Comparison of ENCODE assay signal across 8 cellular contexts in the genomic region with DNA sequence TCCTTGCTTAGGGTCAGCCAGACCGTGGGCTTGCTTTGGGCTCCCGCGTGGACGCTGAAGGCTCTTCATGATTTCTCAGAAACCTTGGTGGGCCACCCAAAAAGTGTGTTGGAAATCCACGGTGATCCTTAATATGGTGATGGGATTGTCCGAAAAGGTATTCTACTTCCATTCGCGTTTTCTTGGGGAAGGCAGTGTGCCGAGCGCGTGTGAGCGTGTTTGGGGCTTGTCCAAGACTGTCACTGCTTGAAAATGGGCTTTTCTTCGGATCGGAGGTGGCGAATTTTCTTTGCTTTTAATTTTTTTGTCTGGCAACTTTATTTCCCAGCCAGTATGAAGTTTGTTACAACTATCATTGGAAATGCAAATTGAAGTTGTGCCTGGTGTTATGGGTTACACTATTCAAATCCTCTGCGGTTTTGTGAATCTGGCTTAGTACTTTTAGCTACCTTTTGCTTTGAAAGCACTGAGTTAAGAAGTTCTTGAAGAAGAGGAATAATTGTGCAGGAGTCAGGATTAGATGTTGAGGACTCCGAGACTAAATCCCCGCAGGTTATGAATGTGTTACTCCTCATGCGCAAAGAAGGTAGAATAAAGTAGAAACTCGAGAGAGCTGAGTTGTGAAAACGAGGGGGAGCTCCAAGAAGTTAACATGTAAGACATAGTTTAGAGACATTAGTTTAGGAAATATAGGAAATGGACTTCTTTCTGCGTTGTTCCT. TPM values are rescaled to one million over a fixed set of nuclear protein-coding genes. Genes with fewer than 3 reads are reported as not detected.
DNase-seq lines count a peak whose midpoint lies in the region; ATAC-seq and TF ChIP-seq lines count a peak whose summit lies in the region.

No MANE protein-coding gene starts in this region.

- H4K5ac ChIP-seq in mesendoderm (ENCODE audit: low read length): no peak overlapping the region

- no peak overlapping the region for H4K8ac ChIP-seq in mesendoderm (ENCODE audit: low read depth, low read length)

- H3K9ac ChIP-seq in HUES64 (ENCODE audit: low read depth, low read length) (peak overlapping the region; percentile 86), mesendoderm (ENCODE audit: low read length) (peak overlapping the region; percentile 76)

- peak overlapping the region; percentile 91 for H3K18ac ChIP-seq in mesendoderm (ENCODE audit: low read length)

- no peak overlapping the region for H2BK15ac ChIP-seq in mesendoderm (replicated peaks; ENCODE audit: low read depth)

- H2BK120ac ChIP-seq in mesendoderm (ENCODE audit: low read depth, low read length): peak overlapping the region; percentile 69

- H3K4me1 ChIP-seq in ACC112 (ENCODE audit: control insufficient read depth, insufficient read depth, low read length, unreplicated experiment) (peaks cover 7% of the 10 kb centered on the region), HUES64 (ENCODE audit: insufficient read depth, low read length) (peaks cover 49% of the 10 kb centered on the region), breast epithelium (peaks cover 0 to 3% of the 10 kb centered on the region in 2 donors), mesendoderm (ENCODE audit: control insufficient read depth, low read depth, low read length) (no peaks in the 10 kb centered on the region), uterus (no peaks in the 10 kb centered on the region)

- no peaks in the 10 kb centered on the region for H3K9me3 ChIP-seq in HUES64 (ENCODE audit: insufficient read depth, low read depth, low read length)
- no peaks in the 10 kb centered on the region for H3K9me3 ChIP-seq in breast epithelium
- no peaks in the 10 kb centered on the region for H3K9me3 ChIP-seq in uterus

- peaks cover 12% of the 10 kb centered on the region for H3K79me1 ChIP-seq in mesendoderm (ENCODE audit: low read length)

- peak overlapping the region; percentile 55 for H2AFZ ChIP-seq in ACC112 (ENCODE audit: low read length, unreplicated experiment)

- DNase-seq in breast epithelium (ENCODE audit: low spot score in 2 of 2) (no peak), mesendoderm (peak; percentile 18), uterus (no peak), MV-4-11 (lab: John Stamatoyannopoulos, UW) (no peak)

- H2AK5ac ChIP-seq in mesendoderm (ENCODE audit: low read length): no peak overlapping the region

- peak overlapping the region; percentile 84 for H3K4me3 ChIP-seq in ACC112 (ENCODE audit: low read depth, low read length)
- peak overlapping the region; percentile 93 for H3K4me3 ChIP-seq in HUES64 (ENCODE audit: low read length)
- peak overlapping the region; percentile 82 to 92 (median 83) for H3K4me3 ChIP-seq in breast epithelium
- peak overlapping the region; percentile 75 for H3K4me3 ChIP-seq in mesendoderm (ENCODE audit: low read length)
- peak overlapping the region; percentile 56 to 64 for H3K4me3 ChIP-seq in uterus

- H2BK5ac ChIP-seq in mesendoderm (ENCODE audit: low read length): peak overlapping the region; percentile 37

- H3K27ac ChIP-seq in ACC112 (ENCODE audit: low read depth, low read length) (peak overlapping the region; percentile 26), HUES64 (ENCODE audit: low read depth, low read length) (peak overlapping the region; percentile 74), breast epithelium (peak overlapping the region; percentile 95 to 98), mesendoderm (ENCODE audit: low read depth, low read length) (peak overlapping the region; percentile 78), uterus (peak overlapping the region; percentile 85 to 91)

- H3K79me2 ChIP-seq in ACC112 (ENCODE audit: control insufficient read depth, insufficient read depth, low read length, unreplicated experiment): peaks cover 25% of the 10 kb centered on the region
- peaks cover 40% of the 10 kb centered on the region for H3K79me2 ChIP-seq in mesendoderm (ENCODE audit: control insufficient read depth, insufficient read depth, low read length)

- intact Hi-C loops in breast epithelium (cut with DNase I; ENCODE audit: low total_unique reads) (no loop called here), uterus (cut with DNase I; ENCODE audit: low total_unique reads) (no loop called here)

- no peak overlapping the region for H3K23ac ChIP-seq in mesendoderm (ENCODE audit: low read length)

- H3K4ac ChIP-seq in mesendoderm (ENCODE audit: low read depth, low read length): peak overlapping the region; percentile 58

- H3K4me2 ChIP-seq in mesendoderm (ENCODE audit: low read length): peak overlapping the region; percentile 58

- no peak for TF ChIP-seq POLR2A in breast epithelium (IDR thresholded peaks at IDR 0.05)
- no peak for TF ChIP-seq POLR2A in uterus (IDR thresholded peaks at IDR 0.05)

- TF ChIP-seq CTCF in breast epithelium (IDR thresholded peaks at IDR 0.05): no peak
- TF ChIP-seq CTCF in uterus (IDR thresholded peaks at IDR 0.05): no peak

- peak overlapping the region; percentile 94 for H3K56ac ChIP-seq in mesendoderm (ENCODE audit: low read length)

- peaks cover 28% of the 10 kb centered on the region for H3K36me3 ChIP-seq in ACC112 (ENCODE audit: insufficient read depth, low read length)
- H3K36me3 ChIP-seq in HUES64 (ENCODE audit: insufficient read depth, low read length): peaks cover 53% of the 10 kb centered on the region
- no peaks in the 10 kb centered on the region for H3K36me3 ChIP-seq in breast epithelium
- peaks cover 5% of the 10 kb centered on the region for H3K36me3 ChIP-seq in mesendoderm (ENCODE audit: control insufficient read depth, insufficient read depth, low read length)
- H3K36me3 ChIP-seq in uterus: no peaks in the 10 kb centered on the region

- no peak for ATAC-seq in activated CD4-positive, CD25-positive, alpha-beta regulatory T cell treated with anti-CD3 and anti-CD28 coated beads, Interleukin-2, amount 50 U/mL, for 24 hours
- no peak for ATAC-seq in GM18520 (IDR thresholded peaks at IDR 0.05; ENCODE audit: unreplicated experiment)

- WGBS in HUES64: 2% methylated on average over 22 of the region's 22 CpGs
- no CpG with 5 or more reads among the region's 22 CpGs for WGBS in mesendoderm (ENCODE audit: extremely low coverage, insufficient coverage, low lambda C conversion rate)

- H3K27me3 ChIP-seq in ACC112 (ENCODE audit: insufficient read depth, low read length): no peaks in the 10 kb centered on the region
- H3K27me3 ChIP-seq in HUES64 (ENCODE audit: insufficient read depth, low read length): no peaks in the 10 kb centered on the region
- no peaks in the 10 kb centered on the region for H3K27me3 ChIP-seq in breast epithelium
- no peaks in the 10 kb centered on the region for H3K27me3 ChIP-seq in mesendoderm (ENCODE audit: insufficient read depth, low read length, poor library complexity)
- no peaks in the 10 kb centered on the region for H3K27me3 ChIP-seq in uterus

RNA-seq across cellular contexts. Expression of a gene that starts 3.2 kb away (rescaled TPM):
- 45.8 TPM for polyA plus RNA-seq in HUES64 (2013, experiment 1 of 2)
- 70.2 TPM for polyA plus RNA-seq in HUES64 (2013, experiment 2 of 2)
- total RNA-seq in breast epithelium (100 to 1,000 TPM in 2 of 3 donors, 10 to 100 TPM in 1; 82.1 to 233 (median 103) TPM), uterus (100 to 1,000 TPM in 3 of 4 donors, 10 to 100 TPM in 1; 34.8 to 198 (median 170) TPM)
- polyA plus RNA-seq in mesendoderm (2013, experiment 1 of 2): 30.5 TPM
- 33.4 TPM for polyA plus RNA-seq in mesendoderm (2013, experiment 2 of 2)

Comparison
In these comparisons a context has a peak if more than half of its experiments do, and no peak if none do; other contexts are left out.
1. H3K27ac ChIP-seq: peak in every context shown above with its lines; median percentile 96 in breast epithelium; 88 in uterus; 78 in mesendoderm; 74 in HUES64; 26 in ACC112.